2 cellular contexts compared by ENCODE assay signal in genomic region chr2:88121678-88122077, GRCh38.
TF ChIP-seq lines count a peak whose summit lies in the region.

No MANE protein-coding gene starts in this region.

TF ChIP-seq in IMR-90, 13 proteins besides CTCF, POLR2A, EP300 and RAD21:
- TF ChIP-seq USF2 (IDR thresholded peaks at IDR 0.05; ENCODE audit: low read depth, low read length): no peak
- no peak for TF ChIP-seq CHD1 (IDR thresholded peaks at IDR 0.05; ENCODE audit: low read depth, low read length)
- no peak for TF ChIP-seq RCOR1 (IDR thresholded peaks at IDR 0.05; ENCODE audit: insufficient replicate concordance, low read length)
- no peak for TF ChIP-seq MAFK (IDR thresholded peaks at IDR 0.05; ENCODE audit: low read depth, low read length)
- no peak for TF ChIP-seq FOS (IDR thresholded peaks at IDR 0.05; ENCODE audit: low read depth, low read length)
- TF ChIP-seq NFE2L2 (IDR thresholded peaks at IDR 0.05; ENCODE audit: low read depth, low read length): no peak
- TF ChIP-seq RFX5 (IDR thresholded peaks at IDR 0.05; ENCODE audit: low read depth, low read length): no peak
- TF ChIP-seq CEBPB (IDR thresholded peaks at IDR 0.05; ENCODE audit: low read depth, low read length): no peak
- no peak for TF ChIP-seq SMC3 (IDR thresholded peaks at IDR 0.05; ENCODE audit: low read depth, low read length)
- no peak for TF ChIP-seq MXI1 (IDR thresholded peaks at IDR 0.05; ENCODE audit: borderline replicate concordance, low read depth, low read length)
- no peak for TF ChIP-seq ELK1 (IDR thresholded peaks at IDR 0.05; ENCODE audit: borderline replicate concordance, low read depth, low read length)
- TF ChIP-seq BHLHE40 (IDR thresholded peaks at IDR 0.05; ENCODE audit: low read depth, low read length): no peak
- TF ChIP-seq MAZ (IDR thresholded peaks at IDR 0.05; ENCODE audit: borderline replicate concordance, low read depth, low read length): no peak
TF ChIP-seq in IMR-90: peak in this region for 0.

TF ChIP-seq in HepG2, 621 proteins besides CTCF, POLR2A, EP300 and RAD21:
- TF ChIP-seq ATAD3A (CRISPR knock-in tag; IDR thresholded peaks at IDR 0.05) (no peak), WIZ (CRISPR knock-in tag; IDR thresholded peaks at IDR 0.05) (no peak), AFF4 (CRISPR knock-in tag; IDR thresholded peaks at IDR 0.05) (no peak), ZBED4 (CRISPR knock-in tag; IDR thresholded peaks at IDR 0.05; ENCODE audit: borderline replicate concordance) (no peak), ZNF816 (CRISPR knock-in tag; IDR thresholded peaks at IDR 0.05; ENCODE audit: borderline replicate concordance) (0 out of 2 replicates have a peak, but pooled peaks have one; percentile 2), PRMT3 (CRISPR knock-in tag; IDR thresholded peaks at IDR 0.05; ENCODE audit: borderline replicate concordance, low read depth) (0 out of 2 replicates have a peak, but pooled peaks have one; percentile 69), ZNF557 (CRISPR knock-in tag; IDR thresholded peaks at IDR 0.05) (no peak), ZNF367 (CRISPR knock-in tag; IDR thresholded peaks at IDR 0.05; ENCODE audit: borderline replicate concordance) (no peak), ZNF414 (CRISPR knock-in tag; IDR thresholded peaks at IDR 0.05) (no peak), ZMYM2 (CRISPR knock-in tag; IDR thresholded peaks at IDR 0.05) (no peak)
